In genomic region chr10:16933799-16934198, GRCh38 we compare ENCODE assay signal across 29 cellular contexts.
DNase-seq lines count a peak whose midpoint lies in the region; ATAC-seq and TF ChIP-seq lines count a peak whose summit lies in the region.
"Had no signal": no experiment of that assay in that cellular context is flagged by ENCODE, and none has a peak within 500 bp of the region (broad histone marks: within the 10 kb centered on the region; RNA-seq: fewer than 3 reads in every experiment).

No MANE protein-coding gene starts in this region.

- no peak overlapping the region for H3K4me2 ChIP-seq in neuronal stem cell (ENCODE audit: insufficient read depth, low read length, poor library complexity, severe bottlenecking)

- H3K36me3 ChIP-seq in adipocyte (ENCODE audit: control insufficient read depth, insufficient read depth, low read length, severe bottlenecking) (no peaks in the 10 kb centered on the region), gastroesophageal sphincter (no peaks in the 10 kb centered on the region), neuronal stem cell (replicated peaks in 1 of 2; ENCODE audit: control insufficient read depth in 2 of 2, insufficient read depth in 2 of 2, low read length in 2 of 2) (no peaks in the 10 kb centered on the region), uterus (no peaks in the 10 kb centered on the region)
- H3K36me3 ChIP-seq: ascending aorta, left lung, thoracic aorta, WERI-Rb-1 had no signal

- DNase-seq in adipocyte (ENCODE audit: low read depth) (peak; percentile 4), neuronal stem cell (ENCODE audit: low spot score) (no peak), uterus (peak in 1 of 2 donors; percentile 34), superior temporal gyrus (ENCODE audit: extremely low spot score) (no peak)
- no peak for DNase-seq in activated T-cell treated with anti-CD3 and anti-CD28 coated beads, Interleukin-2, amount 50 U/mL, for 24 hours
- DNase-seq: activated CD4-positive, alpha-beta T cell treated with anti-CD3 and anti-CD28 coated beads, Interleukin-2, amount 10 ng/mL, durations not matched to agents 24 days and 14 days; activated CD8-positive, alpha-beta memory T cell treated with anti-CD3 and anti-CD28 coated beads, Interleukin-2, amount 10 ng/mL, durations not matched to agents 7 days and 5 days; CD4-positive, alpha-beta T cell; foreskin keratinocyte; HFFc6; hypothalamus; left lung; midbrain; NCI-H1105; NCI-H2029 treated with DMSO at 0.1 percent for 48 hours; NCI-H226; NCI-H748 treated with DMSO at 0.1 percent for 48 hours; stimulated activated CD4-positive, alpha-beta T cell treated with anti-CD3 and anti-CD28 coated beads, Interleukin-12 subunit alpha, Interleukin-12 subunit beta, amount 100 ng/mL, for 4 hours; stimulated activated CD4-positive, alpha-beta T cell treated with anti-CD3 and anti-CD28 coated beads, Interleukin-4, amount 100 ng/mL, for 24 hours; stimulated activated naive CD4-positive, alpha-beta T cell; WERI-Rb-1 had no signal

- H2BK12ac ChIP-seq in neuronal stem cell (ENCODE audit: low read length) = no peak overlapping the region

- H3K4ac ChIP-seq in neuronal stem cell (ENCODE audit: low read length) = no peak overlapping the region

- H3K14ac ChIP-seq in neuronal stem cell (ENCODE audit: low read length) = no peak overlapping the region

- H4K8ac ChIP-seq in neuronal stem cell (ENCODE audit: low read depth, low read length) = no peak overlapping the region

- no peak overlapping the region for H2BK120ac ChIP-seq in neuronal stem cell (ENCODE audit: low read depth, low read length)

- no peak for TF ChIP-seq CTCF in gastroesophageal sphincter (IDR thresholded peaks at IDR 0.05)
- TF ChIP-seq CTCF in uterus (IDR thresholded peaks at IDR 0.05) = no peak

- H2BK15ac ChIP-seq in neuronal stem cell (ENCODE audit: low read length) = no peak overlapping the region

- no peak overlapping the region for H3K27ac Mint-ChIP-seq in activated T-cell treated with anti-CD3 and anti-CD28 coated beads, Interleukin-2, amount 50 U/mL, for 24 hours
- H3K27ac Mint-ChIP-seq: activated CD4-positive, alpha-beta T cell treated with anti-CD3 and anti-CD28 coated beads, Interleukin-2, amount 10 ng/mL, durations not matched to agents 24 days and 14 days; activated CD8-positive, alpha-beta memory T cell treated with anti-CD3 and anti-CD28 coated beads, Interleukin-2, amount 10 ng/mL, durations not matched to agents 7 days and 5 days; activated naive CD4-positive, alpha-beta T cell treated with anti-CD3 and anti-CD28 coated beads, Interleukin-2, amount 50 U/mL, for 24 hours; CD4-positive, alpha-beta T cell; HFFc6; T-helper 2 cell treated with Interferon-gamma antibody and Interleukin-4, amounts not matched to agents 5 μg/mL and 100 μg/mL, for 36 hours had no signal

- no peak overlapping the region for H3K4me3 ChIP-seq in adipocyte (ENCODE audit: low read length)
- no peak overlapping the region for H3K4me3 ChIP-seq in gastroesophageal sphincter
- H3K4me3 ChIP-seq in neuronal stem cell (ENCODE audit: low read length in 2 of 2) = no peak overlapping the region
- no peak overlapping the region for H3K4me3 ChIP-seq in uterus
- H3K4me3 ChIP-seq: ascending aorta, left lung, thoracic aorta had no signal

- WGBS in gastroesophageal sphincter (ENCODE audit: low coverage in 1 of 2), 2 donors = 37 to 43% methylated on average over 2 to 4 of the region's 4 CpGs
- WGBS in neuronal stem cell (ENCODE audit: extremely low coverage in 2 of 2, insufficient read length in 2 of 2, insufficient replicate concordance in 1 of 2), 2 donors = no CpG with 5 or more reads among the region's 4 CpGs

- intact Hi-C loops in uterus (cut with DNase I; ENCODE audit: low total_unique reads) = no loop called here

- H3K9ac ChIP-seq in adipocyte (ENCODE audit: low read length) = no peak overlapping the region
- no peak overlapping the region for H3K9ac ChIP-seq in neuronal stem cell (ENCODE audit: low read depth, low read length, poor library complexity)

- H4K91ac ChIP-seq in neuronal stem cell (ENCODE audit: low read depth, low read length, poor library complexity) = no peak overlapping the region

- H3K27ac ChIP-seq in gastroesophageal sphincter (peak overlapping the region in 1 of 4 donors; percentile 29), neuronal stem cell (replicated peaks; ENCODE audit: low read length) (no peak overlapping the region), uterus (peak overlapping the region; percentile 19 to 39)
- H3K27ac ChIP-seq: ascending aorta, foreskin keratinocyte, left lung, thoracic aorta, WERI-Rb-1 had no signal

- TF ChIP-seq POLR2A in gastroesophageal sphincter (IDR thresholded peaks at IDR 0.05) = no peak
- TF ChIP-seq POLR2A in uterus (IDR thresholded peaks at IDR 0.05) = no peak

- peak overlapping the region; percentile 56 for H2AFZ ChIP-seq in neuronal stem cell (ENCODE audit: low read length)

- no peak overlapping the region for H3K4me3 Mint-ChIP-seq in activated T-cell treated with anti-CD3 and anti-CD28 coated beads, Interleukin-2, amount 50 U/mL, for 24 hours
- H3K4me3 Mint-ChIP-seq: activated CD4-positive, alpha-beta T cell treated with anti-CD3 and anti-CD28 coated beads, Interleukin-2, amount 10 ng/mL, durations not matched to agents 24 days and 14 days; activated CD8-positive, alpha-beta memory T cell treated with anti-CD3 and anti-CD28 coated beads, Interleukin-2, amount 10 ng/mL, durations not matched to agents 7 days and 5 days; activated naive CD4-positive, alpha-beta T cell treated with anti-CD3 and anti-CD28 coated beads, Interleukin-2, amount 50 U/mL, for 24 hours; CD4-positive, alpha-beta T cell; central memory CD8-positive, alpha-beta T cell; HFFc6; neural crest cell; T-helper 2 cell treated with Interferon-gamma antibody and Interleukin-4, amounts not matched to agents 5 μg/mL and 100 μg/mL, for 36 hours had no signal

- H3K9me3 Mint-ChIP-seq in activated T-cell treated with anti-CD3 and anti-CD28 coated beads, Interleukin-2, amount 50 U/mL, for 24 hours = no peaks in the 10 kb centered on the region
- H3K9me3 Mint-ChIP-seq: activated CD4-positive, alpha-beta T cell treated with anti-CD3 and anti-CD28 coated beads, Interleukin-2, amount 10 ng/mL, durations not matched to agents 24 days and 14 days; activated naive CD4-positive, alpha-beta T cell treated with anti-CD3 and anti-CD28 coated beads, Interleukin-2, amount 50 U/mL, for 24 hours; CD4-positive, alpha-beta T cell; central memory CD8-positive, alpha-beta T cell; HFFc6; T-helper 2 cell treated with Interferon-gamma antibody and Interleukin-4, amounts not matched to agents 5 μg/mL and 100 μg/mL, for 36 hours had no signal

- H3K4me1 ChIP-seq in adipocyte (ENCODE audit: control insufficient read depth, insufficient read depth, low read length) = peaks cover 3% of the 10 kb centered on the region
- H3K4me1 ChIP-seq in gastroesophageal sphincter = no peaks in the 10 kb centered on the region
- H3K4me1 ChIP-seq in neuronal stem cell (ENCODE audit: control insufficient read depth in 2 of 2, insufficient read depth in 1 of 2, low read depth in 1 of 2, low read length in 2 of 2) = peaks cover 3 to 7% of the 10 kb centered on the region in 2 donors
- no peaks in the 10 kb centered on the region for H3K4me1 ChIP-seq in uterus
- H3K4me1 ChIP-seq: ascending aorta, foreskin keratinocyte, left lung had no signal

- H3K27me3 Mint-ChIP-seq in activated T-cell treated with anti-CD3 and anti-CD28 coated beads, Interleukin-2, amount 50 U/mL, for 24 hours = no peaks in the 10 kb centered on the region
- H3K27me3 Mint-ChIP-seq: activated naive CD4-positive, alpha-beta T cell treated with anti-CD3 and anti-CD28 coated beads, Interleukin-2, amount 50 U/mL, for 24 hours; CD4-positive, alpha-beta T cell; central memory CD8-positive, alpha-beta T cell had no signal

- H3K36me3 Mint-ChIP-seq in activated T-cell treated with anti-CD3 and anti-CD28 coated beads, Interleukin-2, amount 50 U/mL, for 24 hours (ENCODE audit: low read depth) = no peaks in the 10 kb centered on the region
- H3K36me3 Mint-ChIP-seq: activated CD8-positive, alpha-beta memory T cell treated with anti-CD3 and anti-CD28 coated beads, Interleukin-2, amount 10 ng/mL, durations not matched to agents 7 days and 5 days had no signal

- no peak overlapping the region for H3K23ac ChIP-seq in neuronal stem cell (ENCODE audit: low read depth, low read length, poor library complexity)

- ATAC-seq in gastroesophageal sphincter = peak; percentile 74
- ATAC-seq in HG03520 (IDR thresholded peaks at IDR 0.05; ENCODE audit: unreplicated experiment) = no peak
- ATAC-seq: activated CD8-positive, alpha-beta memory T cell treated with anti-CD3 and anti-CD28 coated beads, Interleukin-2, amount 10 ng/mL, durations not matched to agents 7 days and 5 days; foreskin keratinocyte; left lung had no signal

- no peak for TF ChIP-seq EP300 in gastroesophageal sphincter (IDR thresholded peaks at IDR 0.05)

- no peaks in the 10 kb centered on the region for H3K79me1 ChIP-seq in neuronal stem cell (ENCODE audit: low read depth, low read length)

- no peak overlapping the region for H3K18ac ChIP-seq in neuronal stem cell (ENCODE audit: low read length)

- H3K27me3 ChIP-seq in adipocyte (replicated peaks; ENCODE audit: control insufficient read depth, insufficient read depth, low read length) (no peaks in the 10 kb centered on the region), gastroesophageal sphincter (no peaks in the 10 kb centered on the region), neuronal stem cell (ENCODE audit: control insufficient read depth in 3 of 3, insufficient read depth in 3 of 3, low read depth in 1 of 3, low read length in 3 of 3) (no peaks in the 10 kb centered on the region), uterus (no peaks in the 10 kb centered on the region)
- H3K27me3 ChIP-seq: ascending aorta, foreskin keratinocyte, left lung had no signal

- no peaks in the 10 kb centered on the region for H3K9me3 ChIP-seq in adipocyte (ENCODE audit: control insufficient read depth, low read length)
- no peaks in the 10 kb centered on the region for H3K9me3 ChIP-seq in gastroesophageal sphincter
- H3K9me3 ChIP-seq in neuronal stem cell (replicated peaks in 1 of 2; ENCODE audit: control insufficient read depth in 2 of 2, insufficient read depth in 1 of 2, low read depth in 1 of 2, low read length in 2 of 2) = peaks cover 2 to 21% of the 10 kb centered on the region in 2 donors
- H3K9me3 ChIP-seq in uterus = no peaks in the 10 kb centered on the region
- H3K9me3 ChIP-seq: ascending aorta, left lung, thoracic aorta had no signal

- peaks cover 6% of the 10 kb centered on the region for H3K4me1 Mint-ChIP-seq in activated T-cell treated with anti-CD3 and anti-CD28 coated beads, Interleukin-2, amount 50 U/mL, for 24 hours (ENCODE audit: low read depth)
- H3K4me1 Mint-ChIP-seq: activated CD4-positive, alpha-beta T cell treated with anti-CD3 and anti-CD28 coated beads, Interleukin-2, amount 10 ng/mL, durations not matched to agents 24 days and 14 days; activated CD8-positive, alpha-beta memory T cell treated with anti-CD3 and anti-CD28 coated beads, Interleukin-2, amount 10 ng/mL, durations not matched to agents 7 days and 5 days; activated naive CD4-positive, alpha-beta T cell treated with anti-CD3 and anti-CD28 coated beads, Interleukin-2, amount 50 U/mL, for 24 hours; central memory CD8-positive, alpha-beta T cell had no signal

- H2BK5ac ChIP-seq in neuronal stem cell (ENCODE audit: low read length) = no peak overlapping the region

- no peak overlapping the region for H2AK5ac ChIP-seq in neuronal stem cell (ENCODE audit: low read depth, low read length)
